Comparison of ENCODE assay signal across 19 cellular contexts in genomic region chr1:225899044-225899925, GRCh38. TPM values are rescaled to one million over a fixed set of nuclear protein-coding genes. Genes with fewer than 3 reads are reported as not detected.
A peak's percentile ranks its signal among the peaks of the same experiment; 100 is the strongest.
DNase-seq lines count a peak whose midpoint lies in the region; ATAC-seq and TF ChIP-seq lines count a peak whose summit lies in the region.
"Had no signal": no experiment of that assay in that cellular context is flagged by ENCODE, and none has a peak within 500 bp of the region (broad histone marks: within the 10 kb centered on the region; RNA-seq: fewer than 3 reads in every experiment).

No MANE protein-coding gene starts in this region.

- peaks cover 51% of the 10 kb centered on the region for H3K4me1 Mint-ChIP-seq in activated naive CD4-positive, alpha-beta T cell treated with anti-CD3 and anti-CD28 coated beads, Interleukin-2, amount 50 U/mL, for 24 hours
- H3K4me1 Mint-ChIP-seq in T-cell, result peaks cover 46 to 68% (median 51%) of the 10 kb centered on the region in 3 donors
- peaks cover 42% of the 10 kb centered on the region for H3K4me1 Mint-ChIP-seq in stimulated activated memory B cell treated with anti-CD40 and anti-IgM and Interleukin-4, amounts not matched to agents 10 μg/mL and 1 μg/mL and 100 μg/mL, for 72 hours
- H3K4me1 Mint-ChIP-seq in MCF 10A (ENCODE audit: insufficient read depth, unreplicated experiment), result peaks cover 17% of the 10 kb centered on the region

- WGBS in gastroesophageal sphincter (ENCODE audit: low coverage in 1 of 2), 2 donors, result 60 to 71% methylated on average over 2 to 3 of the region's 4 CpGs

- H3K27ac ChIP-seq in gastroesophageal sphincter, result no peak overlapping the region
- H3K27ac ChIP-seq: brain microvascular endothelial cell had no signal

- intact Hi-C loops in MCF 10A (cut with micrococcal nuclease), result no loop called here

- H3K27me3 Mint-ChIP-seq in activated naive CD4-positive, alpha-beta T cell treated with anti-CD3 and anti-CD28 coated beads, Interleukin-2, amount 50 U/mL, for 24 hours, result no peaks in the 10 kb centered on the region
- no peaks in the 10 kb centered on the region for H3K27me3 Mint-ChIP-seq in T-cell
- no peaks in the 10 kb centered on the region for H3K27me3 Mint-ChIP-seq in stimulated activated memory B cell treated with anti-CD40 and anti-IgM and Interleukin-4, amounts not matched to agents 10 μg/mL and 1 μg/mL and 100 μg/mL, for 72 hours
- no peaks in the 10 kb centered on the region for H3K27me3 Mint-ChIP-seq in MCF 10A (ENCODE audit: insufficient read depth, unreplicated experiment)

- BruUV-seq in MCF 10A (replicated peaks; lab: Mats Ljungman, UMichigan), result no TSS peak

- POLR2A ChIA-PET in T-cell (lab: Charles Lee) (interaction anchor here in 1 of 2 donors (0.6 kb wide), 1 partner anchor 40 kb away, joined by 4 read pairs; no protein-coding TSS in a partner anchor), MCF 10A (lab: Yijun Ruan, JAX) (interaction anchor here (0.8 to 2.9 kb wide), 3 partner anchors 16 to 121 kb away, joined by 3 to 19 read pairs (median 10); partner anchors contain the start of genes PYCR2 and SRP9)

- H3K36me3 ChIP-seq in gastroesophageal sphincter, result no peaks in the 10 kb centered on the region
- H3K36me3 ChIP-seq: brain microvascular endothelial cell, Peyer's patch, transverse colon had no signal

- no peaks in the 10 kb centered on the region for H3K27me3 ChIP-seq in gastroesophageal sphincter
- H3K27me3 ChIP-seq: brain microvascular endothelial cell, Peyer's patch, transverse colon had no signal

- no peak for DNase-seq in activated naive CD4-positive, alpha-beta T cell treated with anti-CD3 and anti-CD28 coated beads, Interleukin-2, amount 50 U/mL, for 16 hours
- DNase-seq in T-cell (no peak), NCI-H1092 (lab: John Stamatoyannopoulos, UW) (no peak), MCF 10A (ENCODE audit: unreplicated experiment) (no peak)
- DNase-seq: activated CD4-positive, alpha-beta T cell treated with anti-CD3 and anti-CD28 coated beads for 48 hours; activated effector memory CD4-positive, alpha-beta T cell treated with Interleukin-2 at 50 U/mL for 16 hours; brain microvascular endothelial cell; effector CD4-positive, alpha-beta T cell; NCI-H226; Peyer's patch; transverse colon had no signal

- H3K4me1 ChIP-seq in gastroesophageal sphincter, result no peaks in the 10 kb centered on the region

- peak overlapping the region; percentile 21 for H3K4me3 Mint-ChIP-seq in activated naive CD4-positive, alpha-beta T cell treated with anti-CD3 and anti-CD28 coated beads, Interleukin-2, amount 50 U/mL, for 24 hours
- H3K4me3 Mint-ChIP-seq in T-cell (peak overlapping the region in 1 of 3 donors; percentile 55), MCF 10A (ENCODE audit: unreplicated experiment) (no peak overlapping the region)
- H3K4me3 Mint-ChIP-seq in stimulated activated memory B cell treated with anti-CD40 and anti-IgM and Interleukin-4, amounts not matched to agents 10 μg/mL and 1 μg/mL and 100 μg/mL, for 72 hours, result no peak overlapping the region

- CTCF ChIA-PET in T-cell (lab: Charles Lee), result no interaction called here
- CTCF ChIA-PET in MCF 10A (lab: Yijun Ruan, JAX), result interaction anchor here (0.6 to 1.3 kb wide), 4 partner anchors 22 to 425 kb away, joined by 3 to 4 read pairs (median 4); no protein-coding TSS in a partner anchor

- H3K27ac Mint-ChIP-seq in activated naive CD4-positive, alpha-beta T cell treated with anti-CD3 and anti-CD28 coated beads, Interleukin-2, amount 50 U/mL, for 24 hours, result peak overlapping the region; percentile 91
- H3K27ac Mint-ChIP-seq in T-cell (peak overlapping the region; percentile 93 to 95), MCF 10A (ENCODE audit: low read depth, unreplicated experiment) (no peak overlapping the region)
- peak overlapping the region; percentile 86 for H3K27ac Mint-ChIP-seq in stimulated activated memory B cell treated with anti-CD40 and anti-IgM and Interleukin-4, amounts not matched to agents 10 μg/mL and 1 μg/mL and 100 μg/mL, for 72 hours

- no peaks in the 10 kb centered on the region for H3K9me3 ChIP-seq in gastroesophageal sphincter
- H3K9me3 ChIP-seq: Peyer's patch, transverse colon had no signal

- TF ChIP-seq POLR2A in gastroesophageal sphincter (IDR thresholded peaks at IDR 0.05), result no peak

- no peaks in the 10 kb centered on the region for H3K36me3 Mint-ChIP-seq in activated naive CD4-positive, alpha-beta T cell treated with anti-CD3 and anti-CD28 coated beads, Interleukin-2, amount 50 U/mL, for 24 hours
- no peaks in the 10 kb centered on the region for H3K36me3 Mint-ChIP-seq in T-cell
- H3K36me3 Mint-ChIP-seq in stimulated activated memory B cell treated with anti-CD40 and anti-IgM and Interleukin-4, amounts not matched to agents 10 μg/mL and 1 μg/mL and 100 μg/mL, for 72 hours, result no peaks in the 10 kb centered on the region
- no peaks in the 10 kb centered on the region for H3K36me3 Mint-ChIP-seq in MCF 10A (ENCODE audit: insufficient read depth, unreplicated experiment)

- H3K4me3 ChIP-seq in gastroesophageal sphincter, result no peak overlapping the region
- H3K4me3 ChIP-seq: Peyer's patch, transverse colon had no signal

- no peak for TF ChIP-seq EP300 in gastroesophageal sphincter (IDR thresholded peaks at IDR 0.05)

- ATAC-seq in T-cell (replicated peaks in 1 of 4) (no peak), gastroesophageal sphincter (peak; percentile 10), HG03280 (IDR thresholded peaks at IDR 0.05; ENCODE audit: unreplicated experiment) (no peak)
- no peak for ATAC-seq in stimulated activated memory B cell treated with anti-CD40 and anti-IgM and Interleukin-4, amounts not matched to agents 10 μg/mL and 1 μg/mL and 100 μg/mL, for 72 hours

- no peak for TF ChIP-seq CTCF in gastroesophageal sphincter (IDR thresholded peaks at IDR 0.05)
- no peak for TF ChIP-seq CTCF in MCF 10A (IDR thresholded peaks at IDR 0.05; ENCODE audit: unreplicated experiment)

- H3K9me3 Mint-ChIP-seq in activated naive CD4-positive, alpha-beta T cell treated with anti-CD3 and anti-CD28 coated beads, Interleukin-2, amount 50 U/mL, for 24 hours, result no peaks in the 10 kb centered on the region
- H3K9me3 Mint-ChIP-seq in T-cell (no peaks in the 10 kb centered on the region), MCF 10A (ENCODE audit: unreplicated experiment) (no peaks in the 10 kb centered on the region)
- no peaks in the 10 kb centered on the region for H3K9me3 Mint-ChIP-seq in stimulated activated memory B cell treated with anti-CD40 and anti-IgM and Interleukin-4, amounts not matched to agents 10 μg/mL and 1 μg/mL and 100 μg/mL, for 72 hours

RNA-seq across cellular contexts. Expression of gene LEFTY1, which starts 10.3 kb away (rescaled TPM):
- total RNA-seq in T-cell (under 1 TPM; 0.23 to 0.63 (median 0.35) TPM), gastroesophageal sphincter (1 to 10 TPM in 1 of 4 donors, under 1 TPM in 1, not detected in 2; 0.35 to 1.4 TPM), MCF 10A (2022) (not detected in 2 replicates)
- total RNA-seq: Daoy, HT1080, kidney epithelial cell had no signal

RNA-seq across cellular contexts. Expression of gene TMEM63A, which starts 17.1 kb away (rescaled TPM):
- total RNA-seq in T-cell (100 to 1,000 TPM; 332 to 473 (median 390) TPM), gastroesophageal sphincter (10 to 100 TPM; 10.9 to 55.9 (median 23.8) TPM), MCF 10A (2022) (52.1 and 71.2 TPM in 2 replicates)

RNA-seq across cellular contexts. Expression of gene PYCR2, which starts 24.8 kb away (rescaled TPM):
- total RNA-seq in T-cell, result 100 to 1,000 TPM in 3 of 5 donors, 10 to 100 TPM in 2; 54.4 to 138 (median 126) TPM
- total RNA-seq in gastroesophageal sphincter, result 10 to 100 TPM; 43.6 to 65.5 (median 50.6) TPM
- total RNA-seq in MCF 10A (2022), result 172 and 173 TPM in 2 replicates

RNA-seq across cellular contexts. Expression of gene LEFTY2, which starts 41.7 kb away (rescaled TPM):
- under 1 TPM in 1 of 5 donors, not detected in 4; 0.16 TPM for total RNA-seq in T-cell
- total RNA-seq in gastroesophageal sphincter, result 1 to 10 TPM in 1 of 4 donors, not detected in 3; 1.1 TPM
- not detected in 2 replicates for total RNA-seq in MCF 10A (2022)
- total RNA-seq: Daoy, HT1080, kidney epithelial cell, Peyer's patch, renal cortical epithelial cell had no signal
